In genomic region chr3:187963677-187964385, GRCh38 we compare ENCODE assay signal across 16 cellular contexts.
DNase-seq lines count a peak whose midpoint lies in the region; ATAC-seq and TF ChIP-seq lines count a peak whose summit lies in the region.
"Had no signal": no experiment of that assay in that cellular context is flagged by ENCODE, and none has a peak within 500 bp of the region (broad histone marks: within the 10 kb centered on the region; RNA-seq: fewer than 3 reads in every experiment).

No MANE protein-coding gene starts in this region.

- H2AK5ac ChIP-seq in mesenchymal stem cell (ENCODE audit: low read length, severe bottlenecking) = no peak overlapping the region

- DNase-seq in natural killer cell treated with Interleukin-12 subunit alpha and Interleukin-12 subunit beta and Interleukin-15 and Interleukin-18, amount 100 ng/mL, for 72 hours (ENCODE audit: low spot score) = no peak
- DNase-seq in natural killer cell (no peak), iris pigment epithelial cell (ENCODE audit: low read depth) (peak; percentile 67), mesenchymal stem cell (no peak), NCI-H2029 treated with DMSO at 0.1 percent for 48 hours (lab: John Stamatoyannopoulos, UW) (no peak), hepatic stellate cell (ENCODE audit: low spot score) (no peak)
- no peak for DNase-seq in activated CD8-positive, alpha-beta T cell treated with anti-CD3 and anti-CD28 coated beads, Interleukin-2, amount 10 ng/mL, durations not matched to agents 7 days and 5 days
- DNase-seq: esophagus squamous epithelium; kidney glomerular epithelial cell; NCI-H524 treated with DMSO at 0.1 percent for 48 hours; stimulated activated CD4-positive, alpha-beta T cell treated with anti-CD3 and anti-CD28 coated beads, Interleukin-2, amount 100 ng/mL, for 48 hours; T-helper 17 cell had no signal

- no peaks in the 10 kb centered on the region for H3K36me3 Mint-ChIP-seq in natural killer cell treated with Interleukin-12 subunit alpha and Interleukin-12 subunit beta and Interleukin-15 and Interleukin-18, amount 100 ng/mL, for 72 hours
- H3K36me3 Mint-ChIP-seq in natural killer cell = no peaks in the 10 kb centered on the region
- H3K36me3 Mint-ChIP-seq in activated CD8-positive, alpha-beta T cell treated with anti-CD3 and anti-CD28 coated beads, Interleukin-2, amount 10 ng/mL, durations not matched to agents 7 days and 5 days (ENCODE audit: low read depth) = peaks cover 8% of the 10 kb centered on the region
- H3K36me3 Mint-ChIP-seq: CD4-positive, CD25-positive, alpha-beta regulatory T cell had no signal

- H3K4me2 ChIP-seq in mesenchymal stem cell (ENCODE audit: low read length, poor library complexity, severe bottlenecking) = no peak overlapping the region

- TF ChIP-seq CTCF in natural killer cell (IDR thresholded peaks at IDR 0.05) = no peak

- H3K79me1 ChIP-seq in mesenchymal stem cell (replicated peaks; ENCODE audit: low read length, poor library complexity, severe bottlenecking) = no peaks in the 10 kb centered on the region

- no peak overlapping the region for H3K9ac ChIP-seq in mesenchymal stem cell (ENCODE audit: low read length)

- H3K23ac ChIP-seq in mesenchymal stem cell (ENCODE audit: low read length in 2 of 2) = no peak overlapping the region

- no peak overlapping the region for H3K4me3 ChIP-seq in mesenchymal stem cell (ENCODE audit: insufficient read depth in 1 of 2, low read depth in 1 of 2, low read length in 2 of 2)
- H3K4me3 ChIP-seq: cardiac muscle cell, esophagus squamous epithelium had no signal

- peaks cover 0 to 3% of the 10 kb centered on the region in 2 experiments for H3K27me3 ChIP-seq in mesenchymal stem cell (ENCODE audit: control insufficient read depth in 1 of 2, insufficient read depth in 1 of 2, low read length in 2 of 2)
- H3K27me3 ChIP-seq: cardiac muscle cell, esophagus squamous epithelium had no signal

- no peaks in the 10 kb centered on the region for H3K9me3 ChIP-seq in mesenchymal stem cell (ENCODE audit: control insufficient read depth, low read length)
- H3K9me3 ChIP-seq: esophagus squamous epithelium had no signal

- H3K18ac ChIP-seq in mesenchymal stem cell (ENCODE audit: low read depth in 1 of 2, low read length in 2 of 2) = no peak overlapping the region

- no peak overlapping the region for H3K27ac Mint-ChIP-seq in natural killer cell treated with Interleukin-12 subunit alpha and Interleukin-12 subunit beta and Interleukin-15 and Interleukin-18, amount 100 ng/mL, for 72 hours
- no peak overlapping the region for H3K27ac Mint-ChIP-seq in natural killer cell
- H3K27ac Mint-ChIP-seq in activated CD8-positive, alpha-beta T cell treated with anti-CD3 and anti-CD28 coated beads, Interleukin-2, amount 10 ng/mL, durations not matched to agents 7 days and 5 days = no peak overlapping the region
- H3K27ac Mint-ChIP-seq: CD4-positive, CD25-positive, alpha-beta regulatory T cell; T-helper 17 cell had no signal

- H3K4me3 Mint-ChIP-seq in natural killer cell treated with Interleukin-12 subunit alpha and Interleukin-12 subunit beta and Interleukin-15 and Interleukin-18, amount 100 ng/mL, for 72 hours = no peak overlapping the region
- no peak overlapping the region for H3K4me3 Mint-ChIP-seq in natural killer cell
- no peak overlapping the region for H3K4me3 Mint-ChIP-seq in activated CD8-positive, alpha-beta T cell treated with anti-CD3 and anti-CD28 coated beads, Interleukin-2, amount 10 ng/mL, durations not matched to agents 7 days and 5 days
- H3K4me3 Mint-ChIP-seq: CD4-positive, CD25-positive, alpha-beta regulatory T cell; T-helper 17 cell had no signal

- no peak overlapping the region for H3K27ac ChIP-seq in mesenchymal stem cell (ENCODE audit: low read length, poor library complexity, severe bottlenecking)
- H3K27ac ChIP-seq: cardiac muscle cell had no signal

- H2BK120ac ChIP-seq in mesenchymal stem cell (ENCODE audit: low read depth, low read length) = no peak overlapping the region

- H3K4me1 Mint-ChIP-seq in natural killer cell treated with Interleukin-12 subunit alpha and Interleukin-12 subunit beta and Interleukin-15 and Interleukin-18, amount 100 ng/mL, for 72 hours (ENCODE audit: low read depth in 2 of 2) = peaks cover 4 to 14% of the 10 kb centered on the region in 2 donors
- peaks cover 8 to 15% of the 10 kb centered on the region in 2 donors for H3K4me1 Mint-ChIP-seq in natural killer cell
- peaks cover 41% of the 10 kb centered on the region for H3K4me1 Mint-ChIP-seq in activated CD8-positive, alpha-beta T cell treated with anti-CD3 and anti-CD28 coated beads, Interleukin-2, amount 10 ng/mL, durations not matched to agents 7 days and 5 days (ENCODE audit: low read depth)
- H3K4me1 Mint-ChIP-seq: T-helper 17 cell had no signal

- CTCF ChIA-PET in activated CD8-positive, alpha-beta T cell treated with anti-CD3 and anti-CD28 coated beads, Interleukin-2, amount 10 ng/mL, durations not matched to agents 7 days and 5 days (lab: Charles Lee) = interaction anchor here (1.2 to 2.3 kb wide), 4 partner anchors 11 to 223 kb away, joined by 4 to 13 read pairs (median 4); no protein-coding TSS in a partner anchor

- no peaks in the 10 kb centered on the region for H3K9me3 Mint-ChIP-seq in natural killer cell treated with Interleukin-12 subunit alpha and Interleukin-12 subunit beta and Interleukin-15 and Interleukin-18, amount 100 ng/mL, for 72 hours
- H3K9me3 Mint-ChIP-seq in natural killer cell = no peaks in the 10 kb centered on the region
- no peaks in the 10 kb centered on the region for H3K9me3 Mint-ChIP-seq in activated CD8-positive, alpha-beta T cell treated with anti-CD3 and anti-CD28 coated beads, Interleukin-2, amount 10 ng/mL, durations not matched to agents 7 days and 5 days (ENCODE audit: insufficient read depth)
- H3K9me3 Mint-ChIP-seq: CD4-positive, CD25-positive, alpha-beta regulatory T cell had no signal

- H4K8ac ChIP-seq in mesenchymal stem cell (ENCODE audit: low read length) = no peak overlapping the region

- H3K4me1 ChIP-seq in mesenchymal stem cell (ENCODE audit: control insufficient read depth, insufficient read depth, low read depth, low read length) = no peaks in the 10 kb centered on the region

- no peak overlapping the region for H2BK5ac ChIP-seq in mesenchymal stem cell (ENCODE audit: low read depth, low read length, poor library complexity, severe bottlenecking)

- intact Hi-C loops in natural killer cell (cut with micrococcal nuclease) = no loop called here

- no peaks in the 10 kb centered on the region for H3K36me3 ChIP-seq in mesenchymal stem cell (ENCODE audit: control insufficient read depth in 1 of 2, insufficient read depth in 2 of 2, low read depth in 1 of 2, low read length in 2 of 2)
- H3K36me3 ChIP-seq: cardiac muscle cell, esophagus squamous epithelium had no signal

- no peak overlapping the region for H2AFZ ChIP-seq in mesenchymal stem cell (ENCODE audit: low read depth, low read length)

- H3K27me3 Mint-ChIP-seq in natural killer cell treated with Interleukin-12 subunit alpha and Interleukin-12 subunit beta and Interleukin-15 and Interleukin-18, amount 100 ng/mL, for 72 hours = no peaks in the 10 kb centered on the region
- no peaks in the 10 kb centered on the region for H3K27me3 Mint-ChIP-seq in natural killer cell (ENCODE audit: low read depth in 2 of 2)
- H3K27me3 Mint-ChIP-seq in activated CD8-positive, alpha-beta T cell treated with anti-CD3 and anti-CD28 coated beads, Interleukin-2, amount 10 ng/mL, durations not matched to agents 7 days and 5 days (ENCODE audit: low read depth) = no peaks in the 10 kb centered on the region
- H3K27me3 Mint-ChIP-seq: CD4-positive, CD25-positive, alpha-beta regulatory T cell; T-helper 17 cell had no signal

- WGBS in mesenchymal stem cell = 90% methylated on average over 2 of the region's 3 CpGs

- H3K14ac ChIP-seq in mesenchymal stem cell (ENCODE audit: low read length in 2 of 2) = no peak overlapping the region

- no peak overlapping the region for H2BK15ac ChIP-seq in mesenchymal stem cell (ENCODE audit: low read depth, poor library complexity, severe bottlenecking)

- no peak overlapping the region for H3K4ac ChIP-seq in mesenchymal stem cell (ENCODE audit: low read depth in 1 of 2, low read length in 2 of 2)

- POLR2A ChIA-PET in activated CD8-positive, alpha-beta T cell treated with anti-CD3 and anti-CD28 coated beads, Interleukin-2, amount 10 ng/mL, durations not matched to agents 7 days and 5 days (lab: Charles Lee) = interaction anchor here (0.6 to 3.3 kb wide), 6 partner anchors 10 to 225 kb away, joined by 3 to 14 read pairs (median 4); partner anchors contain the start of gene BCL6

- H2BK12ac ChIP-seq in mesenchymal stem cell (ENCODE audit: low read length in 2 of 2) = no peak overlapping the region

- H4K91ac ChIP-seq in mesenchymal stem cell (ENCODE audit: low read length) = no peak overlapping the region

- ATAC-seq in natural killer cell treated with Interleukin-12 subunit alpha and Interleukin-12 subunit beta and Interleukin-15 and Interleukin-18, amount 100 ng/mL, for 72 hours = peak; percentile 57 to 59
- ATAC-seq in natural killer cell = no peak
- ATAC-seq in activated CD8-positive, alpha-beta T cell treated with anti-CD3 and anti-CD28 coated beads, Interleukin-2, amount 10 ng/mL, durations not matched to agents 7 days and 5 days = peak; percentile 62
- no peak for ATAC-seq in GM18909 (IDR thresholded peaks at IDR 0.05; ENCODE audit: poor library complexity, unreplicated experiment)
- ATAC-seq: HCT116 had no signal

Comparison
In these comparisons a context has a peak if more than half of its experiments do, and no peak if none do; other contexts are left out.
1. ATAC-seq: peak in natural killer cell treated with Interleukin-12 subunit alpha and Interleukin-12 subunit beta and Interleukin-15 and Interleukin-18, amount 100 ng/mL, for 72 hours (2 of 2) and activated CD8-positive, alpha-beta T cell treated with anti-CD3 and anti-CD28 coated beads, Interleukin-2, amount 10 ng/mL, durations not matched to agents 7 days and 5 days (single experiment); none in natural killer cell (0 of 3) and GM18909 (single experiment).